In the genomic region with DNA sequence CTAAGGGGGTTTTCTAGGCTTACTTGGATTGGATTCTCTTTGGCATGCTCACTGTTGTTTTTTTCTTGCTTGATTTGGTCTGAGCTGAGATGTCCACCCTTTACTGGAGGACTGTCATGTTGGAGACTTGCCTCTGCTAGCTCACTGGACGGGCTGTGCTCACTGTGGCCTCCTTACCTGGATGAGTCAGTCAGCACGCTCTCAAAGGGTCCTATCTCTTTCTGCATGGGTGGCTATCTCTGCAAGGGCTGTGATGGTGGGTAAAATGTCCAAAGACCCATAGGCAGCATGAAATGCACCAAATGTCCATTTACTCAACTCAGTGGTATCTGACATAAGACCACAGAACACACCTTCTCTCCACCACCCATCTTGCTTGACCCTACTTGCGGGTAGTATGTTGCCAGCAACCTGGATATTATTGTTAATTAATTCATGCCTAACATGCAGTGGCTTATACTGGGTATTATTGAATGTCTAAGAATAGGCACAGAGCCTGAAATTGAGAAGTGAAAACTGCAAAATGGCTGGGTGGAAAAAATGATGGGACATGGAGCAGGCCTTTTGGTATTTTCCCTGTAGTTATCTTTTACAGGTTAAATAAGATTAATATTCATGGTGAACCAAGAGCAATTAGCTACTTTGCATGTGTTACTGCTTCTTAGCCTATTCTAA, we compare ENCODE assay signal across 4 cellular contexts.
"Had no signal": no experiment of that assay in that cellular context is flagged by ENCODE, and none has a peak within 500 bp of the region (broad histone marks: within the 10 kb centered on the region; RNA-seq: fewer than 3 reads in every experiment).

No MANE protein-coding gene starts in this region.

- H3K27ac Mint-ChIP-seq: GM23338, IgD-negative memory B cell had no signal

- DNase-seq: H9, HCEC 1CT had no signal

- H3K4me3 Mint-ChIP-seq: GM23338, H9 had no signal

- H3K4me2 ChIP-seq: GM23338 had no signal

- H3K4me3 ChIP-seq: GM23338 had no signal

- ATAC-seq: GM23338 had no signal

- H3K9me3 Mint-ChIP-seq: GM23338, H9, IgD-negative memory B cell had no signal

- H3K27me3 Mint-ChIP-seq: IgD-negative memory B cell had no signal
